ENCODE assay signal across 1 cellular context in the genomic region with DNA sequence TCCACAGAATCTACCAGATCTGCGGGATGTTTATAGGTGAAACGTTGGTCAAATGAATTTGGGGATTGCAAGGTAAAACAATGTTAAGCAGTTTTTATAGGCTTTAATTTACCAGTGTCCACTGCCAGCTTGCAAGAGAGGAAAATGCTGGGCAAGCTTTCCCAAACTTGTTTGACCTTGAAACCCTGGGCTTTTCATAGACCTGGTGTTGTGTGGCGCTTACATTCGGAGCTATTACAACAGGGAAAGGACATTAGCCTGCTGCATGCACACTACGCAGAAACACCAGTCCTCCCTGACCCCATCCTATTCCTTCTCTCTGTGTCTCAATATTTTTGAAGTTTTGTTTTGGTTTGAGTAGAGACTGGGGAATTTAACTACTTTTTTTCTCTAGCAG.
TF ChIP-seq lines count a peak whose summit lies in the region.

No MANE protein-coding gene starts in this region.

TF ChIP-seq in GM12878, 131 proteins besides CTCF, POLR2A, EP300 and RAD21 (continued from another document):
- TF ChIP-seq, protein P1, sequence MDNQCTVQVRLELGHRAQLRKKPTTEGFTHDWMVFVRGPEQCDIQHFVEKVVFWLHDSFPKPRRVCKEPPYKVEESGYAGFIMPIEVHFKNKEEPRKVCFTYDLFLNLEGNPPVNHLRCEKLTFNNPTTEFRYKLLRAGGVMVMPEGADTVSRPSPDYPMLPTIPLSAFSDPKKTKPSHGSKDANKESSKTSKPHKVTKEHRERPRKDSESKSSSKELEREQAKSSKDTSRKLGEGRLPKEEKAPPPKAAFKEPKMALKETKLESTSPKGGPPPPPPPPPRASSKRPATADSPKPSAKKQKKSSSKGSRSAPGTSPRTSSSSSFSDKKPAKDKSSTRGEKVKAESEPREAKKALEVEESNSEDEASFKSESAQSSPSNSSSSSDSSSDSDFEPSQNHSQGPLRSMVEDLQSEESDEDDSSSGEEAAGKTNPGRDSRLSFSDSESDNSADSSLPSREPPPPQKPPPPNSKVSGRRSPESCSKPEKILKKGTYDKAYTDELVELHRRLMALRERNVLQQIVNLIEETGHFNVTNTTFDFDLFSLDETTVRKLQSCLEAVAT (IDR thresholded peaks at IDR 0.05) = no peak
- TF ChIP-seq ZNF24 (IDR thresholded peaks at IDR 0.05) (no peak), KLF5 (IDR thresholded peaks at IDR 0.05; ENCODE audit: partially characterized antibody) (no peak), JUNB (IDR thresholded peaks at IDR 0.05) (no peak), SMAD1 (IDR thresholded peaks at IDR 0.05; ENCODE audit: low read depth, partially characterized antibody) (no peak), MEF2A (IDR thresholded peaks at IDR 0.05; ENCODE audit: insufficient read depth, low read depth, low read length) (no peak), KAT2A (conservative IDR thresholded peaks at IDR 0.05; ENCODE audit: control insufficient read depth, low read depth, low read length) (no peak)
- TF ChIP-seq, protein P2, sequence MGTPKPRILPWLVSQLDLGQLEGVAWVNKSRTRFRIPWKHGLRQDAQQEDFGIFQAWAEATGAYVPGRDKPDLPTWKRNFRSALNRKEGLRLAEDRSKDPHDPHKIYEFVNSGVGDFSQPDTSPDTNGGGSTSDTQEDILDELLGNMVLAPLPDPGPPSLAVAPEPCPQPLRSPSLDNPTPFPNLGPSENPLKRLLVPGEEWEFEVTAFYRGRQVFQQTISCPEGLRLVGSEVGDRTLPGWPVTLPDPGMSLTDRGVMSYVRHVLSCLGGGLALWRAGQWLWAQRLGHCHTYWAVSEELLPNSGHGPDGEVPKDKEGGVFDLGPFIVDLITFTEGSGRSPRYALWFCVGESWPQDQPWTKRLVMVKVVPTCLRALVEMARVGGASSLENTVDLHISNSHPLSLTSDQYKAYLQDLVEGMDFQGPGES (IDR thresholded peaks at IDR 0.05) = no peak
